9 cellular contexts compared by ENCODE assay signal in genomic region chr1:148389027-148389339, GRCh38.
DNase-seq lines count a peak whose midpoint lies in the region; ATAC-seq, FAIRE-seq and TF ChIP-seq lines count a peak whose summit lies in the region.
"Had no signal": no experiment of that assay in that cellular context is flagged by ENCODE, and none has a peak within 500 bp of the region (broad histone marks: within the 10 kb centered on the region; RNA-seq: fewer than 3 reads in every experiment).

No MANE protein-coding gene starts in this region.

- no peaks in the 10 kb centered on the region for H3K27me3 Mint-ChIP-seq in T-helper 2 cell treated with Interferon-gamma antibody and Interleukin-4, amounts not matched to agents 5 μg/mL and 100 μg/mL, for 36 hours (ENCODE audit: low read depth)
- H3K27me3 Mint-ChIP-seq in astrocyte (ENCODE audit: low read depth, unreplicated experiment) = no peaks in the 10 kb centered on the region

- BruUV-seq in HepG2 (replicated peaks; lab: Mats Ljungman, UMichigan) = no TSS peak

- H3K27ac Mint-ChIP-seq in T-helper 2 cell treated with Interferon-gamma antibody and Interleukin-4, amounts not matched to agents 5 μg/mL and 100 μg/mL, for 36 hours = peak overlapping the region; percentile 96
- peak overlapping the region; percentile 99 for H3K27ac Mint-ChIP-seq in astrocyte (ENCODE audit: unreplicated experiment)

- peak overlapping the region; percentile 81 for H3K9ac ChIP-seq in astrocyte (ENCODE audit: low read length)
- no peak overlapping the region for H3K9ac ChIP-seq in HepG2 (ENCODE audit: insufficient read depth, low read depth, low read length)

- H3K36me3 Mint-ChIP-seq in T-helper 2 cell treated with Interferon-gamma antibody and Interleukin-4, amounts not matched to agents 5 μg/mL and 100 μg/mL, for 36 hours (ENCODE audit: low read depth) = no peaks in the 10 kb centered on the region
- no peaks in the 10 kb centered on the region for H3K36me3 Mint-ChIP-seq in astrocyte (ENCODE audit: low read depth, unreplicated experiment)

- TF ChIP-seq CTCF in astrocyte (IDR thresholded peaks at IDR 0.05; ENCODE audit: insufficient read depth, low read depth, low read length) (no peak), HepG2 (CRISPR knock-in tag; IDR thresholded peaks at IDR 0.05) (no peak)

- TF ChIP-seq RAD21 in HepG2 (CRISPR knock-in tag; IDR thresholded peaks at IDR 0.05) = no peak

- H3K4me1 ChIP-seq in astrocyte (ENCODE audit: insufficient read depth, low read length) (no peaks in the 10 kb centered on the region), HepG2 (ENCODE audit: insufficient read depth, low read length) (peaks cover 34% of the 10 kb centered on the region)

- TF ChIP-seq EP300 in HepG2 (IDR thresholded peaks at IDR 0.05; ENCODE audit: low read depth in 2 of 2, low read length in 2 of 2) (no peak), HepG2 (CRISPR knock-in tag; IDR thresholded peaks at IDR 0.05; ENCODE audit: borderline replicate concordance) (no peak)

- CTCF ChIA-PET in HepG2 (lab: Yijun Ruan, JAX; ENCODE audit: low intra/inter-chr PET ratio, low total read pairs) = no interaction called here

- H3K4me1 Mint-ChIP-seq in T-helper 2 cell treated with Interferon-gamma antibody and Interleukin-4, amounts not matched to agents 5 μg/mL and 100 μg/mL, for 36 hours (ENCODE audit: low read depth) = peaks cover 28% of the 10 kb centered on the region
- H3K4me1 Mint-ChIP-seq in astrocyte (ENCODE audit: low read depth, unreplicated experiment) = no peaks in the 10 kb centered on the region

- in situ Hi-C loops in HepG2 (cut with HindIII; ENCODE audit: extremely low pct_ligation_motif_present, low pct_unique_long_range_greater_than_20kb) = loop anchor here (10.0 kb wide), 1 partner anchor 46 kb away; no protein-coding TSS in a partner anchor

- H3K9me3 ChIP-seq in astrocyte (ENCODE audit: insufficient read depth, low read depth, low read length) (no peaks in the 10 kb centered on the region), HepG2 (ENCODE audit: low read length) (no peaks in the 10 kb centered on the region)

- H3K4me3 ChIP-seq in astrocyte (ENCODE audit: insufficient read depth, low read depth, low read length) (peak overlapping the region; percentile 57), HepG2 (replicated peaks in 1 of 3; ENCODE audit: insufficient read depth in 1 of 3, low read depth in 2 of 3, low read length in 3 of 3) (peak overlapping the region; percentile 50 to 65 (median 57))

- peak overlapping the region; percentile 84 for H3K4me2 ChIP-seq in astrocyte (ENCODE audit: low read length)
- peak overlapping the region; percentile 88 for H3K4me2 ChIP-seq in HepG2 (ENCODE audit: low read depth, low read length)

- peak overlapping the region; percentile 81 for H2AFZ ChIP-seq in astrocyte (ENCODE audit: low read depth, low read length)
- peak overlapping the region; percentile 97 for H2AFZ ChIP-seq in HepG2 (ENCODE audit: low read length)

- H3K9me3 Mint-ChIP-seq in T-helper 2 cell treated with Interferon-gamma antibody and Interleukin-4, amounts not matched to agents 5 μg/mL and 100 μg/mL, for 36 hours = no peaks in the 10 kb centered on the region
- H3K9me3 Mint-ChIP-seq in astrocyte (ENCODE audit: unreplicated experiment) = peaks cover 7% of the 10 kb centered on the region

- H3K27me3 ChIP-seq in astrocyte (ENCODE audit: insufficient read depth, low read length) (no peaks in the 10 kb centered on the region), HepG2 (ENCODE audit: control insufficient read depth in 1 of 2, insufficient read depth in 2 of 2, low read length in 2 of 2) (no peaks in the 10 kb centered on the region)

- H4K20me1 ChIP-seq in astrocyte (ENCODE audit: insufficient read depth, low read length) = no peaks in the 10 kb centered on the region
- no peaks in the 10 kb centered on the region for H4K20me1 ChIP-seq in HepG2 (ENCODE audit: insufficient read depth, low read length)

- H3K27ac ChIP-seq in astrocyte (ENCODE audit: low read depth, low read length) (peak overlapping the region; percentile 87), HepG2 (ENCODE audit: extremely low read length, insufficient read depth, low read length) (no peak overlapping the region), temporal lobe (ENCODE audit: low read depth, low read length) (peak overlapping the region; percentile 94)

- no peak; a peak in 1 of 4 replicates for TF ChIP-seq POLR2A in HepG2 (IDR thresholded peaks at IDR 0.05; ENCODE audit: insufficient read depth in 1 of 2, low read depth in 2 of 2, low read length in 2 of 2)

- no peak for FAIRE-seq in astrocyte (lab: Jason Lieb, UNC)
- FAIRE-seq in HepG2 (lab: Jason Lieb, UNC) = no peak
- FAIRE-seq: islet of Langerhans had no signal

- 26% methylated on average over 6 of the region's 6 CpGs for WGBS in HepG2 (ENCODE audit: low lambda C conversion rate)

- peak overlapping the region; percentile 87 for H3K4me3 Mint-ChIP-seq in T-helper 2 cell treated with Interferon-gamma antibody and Interleukin-4, amounts not matched to agents 5 μg/mL and 100 μg/mL, for 36 hours
- H3K4me3 Mint-ChIP-seq in astrocyte (ENCODE audit: unreplicated experiment) = peak overlapping the region; percentile 87

- POLR2A ChIA-PET in HepG2 (lab: Yijun Ruan, JAX) = interaction anchor here (0.7 to 1.6 kb wide), 12 partner anchors 12 to 134 kb away, joined by 3 to 23 read pairs (median 6); no protein-coding TSS in a partner anchor

- no peaks in the 10 kb centered on the region for H3K79me2 ChIP-seq in astrocyte (ENCODE audit: insufficient read depth, low read length)
- H3K79me2 ChIP-seq in HepG2 (ENCODE audit: insufficient read depth, low read length) = no peaks in the 10 kb centered on the region

- no peak for DNase-seq in T-helper 2 cell treated with Interferon-gamma antibody and Interleukin-4, amounts not matched to agents 5 μg/mL and 100 μg/mL, for 36 hours (ENCODE audit: low spot score)
- DNase-seq in T-helper 2 cell = no peak
- no peak for DNase-seq in astrocyte (ENCODE audit: low read depth)
- no peak for DNase-seq in HepG2 (ENCODE audit: low spot score)
- DNase-seq in T-helper 9 cell = no peak
- DNase-seq in SHP77 treated with DMSO at 0.1 percent for 48 hours (lab: John Stamatoyannopoulos, UW) = no peak

- intact Hi-C loops in HepG2 (cut with micrococcal nuclease; ENCODE audit: unreplicated experiment) = no loop called here

- ATAC-seq in HepG2 (no peak), HG03354 (IDR thresholded peaks at IDR 0.05; ENCODE audit: poor library complexity, severe bottlenecking, unreplicated experiment) (no peak)

- H3K36me3 ChIP-seq in astrocyte (ENCODE audit: insufficient read depth, low read length) = no peaks in the 10 kb centered on the region
- H3K36me3 ChIP-seq in HepG2 (replicated peaks in 1 of 2; ENCODE audit: control insufficient read depth in 1 of 2, insufficient read depth in 2 of 2, low read length in 2 of 2) = no peaks in the 10 kb centered on the region

TF ChIP-seq in HepG2, 621 proteins besides CTCF, POLR2A, EP300 and RAD21:
- no peak for TF ChIP-seq ZFX (CRISPR knock-in tag; IDR thresholded peaks at IDR 0.05; ENCODE audit: low read depth)
- peak; percentile 57 for TF ChIP-seq POLR2AphosphoS5 (IDR thresholded peaks at IDR 0.05; ENCODE audit: low read depth, low read length)
- peak; percentile 33; the same call in 1 of the 2 replicates for TF ChIP-seq BCL3 (CRISPR knock-in tag; IDR thresholded peaks at IDR 0.05)
- TF ChIP-seq NCOR1 (IDR thresholded peaks at IDR 0.05; ENCODE audit: borderline replicate concordance, low read length) = no peak
- 0 out of 2 replicates have a peak, but pooled peaks have one; percentile 2 for TF ChIP-seq FOXA3 (CRISPR knock-in tag; IDR thresholded peaks at IDR 0.05)
- 0 out of 2 replicates have a peak, but pooled peaks have one; percentile 5 for TF ChIP-seq ELF3 (CRISPR knock-in tag; IDR thresholded peaks at IDR 0.05)
- peak; percentile 6 for TF ChIP-seq ZNF687 (CRISPR knock-in tag; IDR thresholded peaks at IDR 0.05)
